In the genomic region with DNA sequence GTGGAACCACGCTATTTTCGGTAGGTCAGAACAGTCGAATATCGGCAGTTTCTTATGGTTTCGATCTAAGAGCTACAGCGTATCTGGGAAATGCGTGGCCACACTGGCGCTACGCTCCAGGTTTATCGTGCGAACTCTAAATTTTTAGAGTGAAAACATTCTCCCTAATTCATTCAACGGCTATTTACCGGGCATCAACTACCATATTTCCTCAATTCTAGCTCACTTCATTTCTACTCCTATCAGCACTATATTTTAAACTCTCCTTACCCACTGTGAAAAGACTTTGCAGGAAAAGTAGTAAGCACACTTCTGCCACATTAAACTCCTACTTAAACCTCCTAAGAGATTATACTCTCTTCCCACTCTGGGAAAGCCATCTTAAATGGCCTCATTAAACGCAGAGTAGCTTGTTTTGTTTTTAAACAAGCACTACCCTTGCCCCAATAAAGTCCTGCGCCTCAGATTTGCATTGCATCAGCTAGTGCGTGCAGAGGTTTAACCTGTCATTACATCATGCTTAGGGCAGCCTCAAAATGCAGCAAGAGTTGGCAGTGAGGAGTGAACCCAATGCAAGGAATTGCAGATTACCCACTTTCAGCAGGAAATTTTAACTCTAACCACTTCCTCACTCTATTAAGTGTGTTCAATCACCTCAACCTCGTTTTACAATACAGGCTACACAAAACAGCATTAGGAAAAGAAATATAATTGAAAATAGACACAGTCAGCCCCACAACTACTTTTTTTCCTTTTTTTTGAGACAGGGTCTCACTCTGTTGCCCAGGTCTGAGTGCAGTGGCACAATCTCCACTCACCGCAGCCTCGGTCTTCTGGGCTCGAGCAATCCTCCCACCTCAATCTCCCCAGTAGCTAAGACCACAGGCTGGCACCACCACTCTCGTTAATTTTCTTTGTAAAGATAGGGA, we compare ENCODE assay signal across 8 cellular contexts. TPM values are rescaled to one million over a fixed set of nuclear protein-coding genes. Genes with fewer than 3 reads are reported as not detected.
DNase-seq lines count a peak whose midpoint lies in the region; ATAC-seq and TF ChIP-seq lines count a peak whose summit lies in the region.

No MANE protein-coding gene starts in this region.

- H3K4me3 ChIP-seq in WERI-Rb-1 (ENCODE audit: low read depth, low read length) = peak overlapping the region; percentile 54
- H3K4me3 ChIP-seq in mesodermal cell (ENCODE audit: extremely low read depth, insufficient read depth, low read length, poor library complexity, severe bottlenecking) = peak overlapping the region; percentile 53

- TF ChIP-seq CTCF in WERI-Rb-1 (IDR thresholded peaks at IDR 0.05; ENCODE audit: low read depth, low read length) = no peak

- no peaks in the 10 kb centered on the region for H3K9me3 ChIP-seq in WERI-Rb-1 (ENCODE audit: severe bottlenecking)
- no peaks in the 10 kb centered on the region for H3K9me3 ChIP-seq in mesodermal cell (ENCODE audit: control insufficient read depth, low read length)

- 14 to 19% methylated on average over 20 of the region's 21 CpGs for WGBS in mesodermal cell (ENCODE audit: insufficient coverage in 2 of 2), 2 experiments

- DNase-seq in activated T-cell treated with anti-CD3 and anti-CD28 coated beads, Interleukin-2, amount 50 U/mL, for 4 hours = peak; percentile 40
- no peak for DNase-seq in activated T-cell treated with anti-CD3 and anti-CD28 coated beads, Interleukin-2, amount 50 U/mL, for 1 hour
- DNase-seq in MV-4-11 (lab: John Stamatoyannopoulos, UW) (peak; percentile 79), WERI-Rb-1 (no peak), substantia nigra (lab: John Stamatoyannopoulos, UW) (peak in 1 of 49 donors; percentile 15)
- DNase-seq in effector CD4-positive, alpha-beta T cell = peak; percentile 27

- H3K4me1 Mint-ChIP-seq in activated T-cell treated with anti-CD3 and anti-CD28 coated beads, Interleukin-2, amount 50 U/mL, for 4 hours (ENCODE audit: low read depth) = peaks cover 50% of the 10 kb centered on the region

- no peaks in the 10 kb centered on the region for H3K9me3 Mint-ChIP-seq in activated T-cell treated with anti-CD3 and anti-CD28 coated beads, Interleukin-2, amount 50 U/mL, for 4 hours

- peak overlapping the region; percentile 66 for H3K27ac ChIP-seq in WERI-Rb-1
- peak overlapping the region; percentile 99 for H3K27ac ChIP-seq in mesodermal cell (ENCODE audit: low read depth, low read length, severe bottlenecking)
- peak overlapping the region; percentile 60 for H3K27ac ChIP-seq in substantia nigra (ENCODE audit: low read depth, low read length, poor library complexity, severe bottlenecking)

- H3K36me3 ChIP-seq in WERI-Rb-1 (peaks cover 8% of the 10 kb centered on the region), mesodermal cell (ENCODE audit: control insufficient read depth, insufficient read depth, low read length) (peaks cover 9% of the 10 kb centered on the region)

- peak overlapping the region; percentile 88 for H3K4me3 Mint-ChIP-seq in activated T-cell treated with anti-CD3 and anti-CD28 coated beads, Interleukin-2, amount 50 U/mL, for 4 hours

- ATAC-seq in activated T-cell treated with anti-CD3 and anti-CD28 coated beads, Interleukin-2, amount 50 U/mL, for 4 hours = peak; percentile 61 to 65
- ATAC-seq in HG02623 (IDR thresholded peaks at IDR 0.05; ENCODE audit: unreplicated experiment) = peak; percentile 53

- H3K27me3 ChIP-seq in WERI-Rb-1 (ENCODE audit: insufficient read depth, low read depth, severe bottlenecking) = no peaks in the 10 kb centered on the region

- H3K36me3 Mint-ChIP-seq in activated T-cell treated with anti-CD3 and anti-CD28 coated beads, Interleukin-2, amount 50 U/mL, for 4 hours (ENCODE audit: insufficient read depth) = peaks cover 4% of the 10 kb centered on the region

- no peaks in the 10 kb centered on the region for H3K27me3 Mint-ChIP-seq in activated T-cell treated with anti-CD3 and anti-CD28 coated beads, Interleukin-2, amount 50 U/mL, for 4 hours (ENCODE audit: low read depth)

- peaks cover 17% of the 10 kb centered on the region for H3K4me1 ChIP-seq in mesodermal cell (ENCODE audit: control insufficient read depth, insufficient read depth, low read length, poor library complexity, severe bottlenecking)

RNA-seq across cellular contexts. Expression of gene SIAH1, which starts 18.8 kb away (rescaled TPM):
- 10 to 100 TPM in 2 of 3 donors, 1 to 10 TPM in 1; 10.0 to 12.2 (median 10.4) TPM for total RNA-seq in activated T-cell treated with anti-CD3 and anti-CD28 coated beads, Interleukin-2, amount 50 U/mL, for 4 hours
- polyA plus RNA-seq in mesodermal cell (2013, experiment 1 of 2) = 31.1 TPM
- polyA plus RNA-seq in mesodermal cell (2013, experiment 2 of 2) = 30.0 TPM

Comparison
In these comparisons a context has a peak if more than half of its experiments do, and no peak if none do; other contexts are left out.
1. DNase-seq: peak in activated T-cell treated with anti-CD3 and anti-CD28 coated beads, Interleukin-2, amount 50 U/mL, for 4 hours (single experiment), MV-4-11 (single experiment) and effector CD4-positive, alpha-beta T cell (single experiment); none in activated T-cell treated with anti-CD3 and anti-CD28 coated beads, Interleukin-2, amount 50 U/mL, for 1 hour (single experiment) and WERI-Rb-1 (single experiment).
2. Peak in every context shown above with its lines, with median percentiles within 50 percentile points of each other: H3K27ac ChIP-seq.